ENCODE assay signal across 7 cellular contexts in the genomic region with DNA sequence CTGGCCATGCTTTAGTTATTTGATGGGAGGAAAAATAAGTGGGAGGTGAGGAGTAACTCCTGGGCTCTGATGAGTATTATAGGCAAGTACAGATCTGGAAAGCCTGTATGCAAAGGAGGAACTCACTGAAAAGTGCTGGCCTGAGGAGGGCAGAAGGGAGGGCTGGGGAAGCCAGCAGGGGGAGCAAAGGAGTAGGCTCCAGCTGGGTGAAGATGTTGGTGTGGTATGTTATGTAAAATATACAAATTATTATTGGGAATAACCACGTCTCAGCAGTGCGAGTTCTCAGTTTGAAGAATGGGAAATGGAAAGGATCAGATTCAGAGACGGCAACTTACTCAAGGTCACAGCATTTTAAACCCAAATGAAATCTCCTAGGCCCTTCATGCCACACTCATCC. TPM values are rescaled to one million over a fixed set of nuclear protein-coding genes. Genes with fewer than 3 reads are reported as not detected.
A peak's percentile ranks its signal among the peaks of the same experiment; 100 is the strongest.
DNase-seq lines count a peak whose midpoint lies in the region; ATAC-seq, FAIRE-seq and TF ChIP-seq lines count a peak whose summit lies in the region.
"Not testable (repeated sequence)": the region's sequence is repeated elsewhere in the genome, so short reads cannot be mapped to it uniquely, and the experiment has no call there.

No MANE protein-coding gene starts in this region.

- H3K27ac Mint-ChIP-seq in activated CD8-positive, alpha-beta T cell treated with anti-CD3 and anti-CD28 coated beads, Interleukin-2, amount 10 ng/mL, durations not matched to agents 7 days and 5 days = not testable (repeated sequence)

- peak in 1 of 2 experiments; percentile 42; a peak in 3 of 4 replicates for TF ChIP-seq RAD21 in K562 (CRISPR knock-in tag; conservative IDR thresholded peaks at IDR 0.05 in 1 of 2, IDR thresholded peaks at IDR 0.05 in 1 of 2)

- in situ Hi-C loops in K562 (cut with MboI) = not testable (repeated sequence)

- TF ChIP-seq EP300 in K562 (IDR thresholded peaks at IDR 0.05; ENCODE audit: low read length); gastroesophageal sphincter (IDR thresholded peaks at IDR 0.05): not testable (repeated sequence)

- H3K4me3 Mint-ChIP-seq in activated CD8-positive, alpha-beta T cell treated with anti-CD3 and anti-CD28 coated beads, Interleukin-2, amount 10 ng/mL, durations not matched to agents 7 days and 5 days = not testable (repeated sequence)

- DNase-seq in GM10248 (ENCODE audit: extremely low spot score) = not testable (repeated sequence)
- DNase-seq in OCI-LY7 (ENCODE audit: low spot score) (peak; percentile 39), K562 (ENCODE audit: extremely low read depth in 1 of 4, low spot score in 3 of 4) (peak in 3 of 4 experiments; percentile 5 to 67 (median 12)), mucosa of gallbladder (ENCODE audit: low spot score) (peak; percentile 59)
- peak; percentile 73 for DNase-seq in activated CD8-positive, alpha-beta T cell treated with anti-CD3 and anti-CD28 coated beads, Interleukin-2, amount 10 ng/mL, durations not matched to agents 7 days and 5 days
- peak; percentile 70 to 71 for DNase-seq in stimulated activated CD4-positive, alpha-beta T cell treated with anti-CD3 and anti-CD28 coated beads, Interleukin-2, amount 100 ng/mL, for 24 hours

- not testable (repeated sequence) for H3K9me3 ChIP-seq in OCI-LY7 (ENCODE audit: low read length); K562 (replicated peaks; ENCODE audit: control insufficient read depth, insufficient read depth, low read depth, low read length); gastroesophageal sphincter

- intact Hi-C loops in OCI-LY7 (cut with micrococcal nuclease; ENCODE audit: unreplicated experiment); K562 (cut with micrococcal nuclease): not testable (repeated sequence)

- CTCF ChIA-PET in GM10248 (lab: Yijun Ruan, JAX); OCI-LY7 (lab: Charles Lee; ENCODE audit: unreplicated experiment); activated CD8-positive, alpha-beta T cell treated with anti-CD3 and anti-CD28 coated beads, Interleukin-2, amount 10 ng/mL, durations not matched to agents 7 days and 5 days (lab: Charles Lee); K562 (lab: Yijun Ruan, JAX; ENCODE audit: low intra/inter-chr PET ratio): not testable (repeated sequence)

- WGBS in K562 (ENCODE audit: insufficient coverage, low coverage, missing lambda C conversion rate) = 16% methylated on average over 3 of the region's 3 CpGs
- WGBS in gastroesophageal sphincter (ENCODE audit: low coverage in 1 of 2), 2 donors = 42 to 44% methylated on average over 3 of the region's 3 CpGs

- not testable (repeated sequence) for H3K27me3 ChIP-seq in K562 (ENCODE audit: control insufficient read depth in 2 of 2, insufficient read depth in 2 of 2, low read length in 2 of 2); gastroesophageal sphincter

- H2AFZ ChIP-seq in OCI-LY7 (ENCODE audit: low read length); K562 (ENCODE audit: low read depth, low read length): not testable (repeated sequence)

- H3K4me2 ChIP-seq in OCI-LY7 (ENCODE audit: low read length); K562 (ENCODE audit: insufficient read depth, low read length): not testable (repeated sequence)

- H3K27ac ChIP-seq in OCI-LY7 (ENCODE audit: low read depth, low read length, poor library complexity, severe bottlenecking); K562 (ENCODE audit: extremely low read depth, low read depth, low read length); gastroesophageal sphincter: not testable (repeated sequence)

- not testable (repeated sequence) for H3K4me3 ChIP-seq in OCI-LY7 (ENCODE audit: low read depth, low read length, poor library complexity, severe bottlenecking); K562; gastroesophageal sphincter

- not testable (repeated sequence) for H3K79me2 ChIP-seq in OCI-LY7 (ENCODE audit: insufficient read depth, low read depth, low read length)
- peaks cover 18% of the 10 kb centered on the region for H3K79me2 ChIP-seq in K562 (ENCODE audit: control insufficient read depth, insufficient read depth, low read length)

- not testable (repeated sequence) for H3K27me3 Mint-ChIP-seq in activated CD8-positive, alpha-beta T cell treated with anti-CD3 and anti-CD28 coated beads, Interleukin-2, amount 10 ng/mL, durations not matched to agents 7 days and 5 days (ENCODE audit: low read depth)

- H3K9me2 ChIP-seq in OCI-LY7 (ENCODE audit: insufficient read depth, low read length) = not testable (repeated sequence)

- H4K20me1 ChIP-seq in OCI-LY7 (ENCODE audit: insufficient read depth, low read length); K562 (replicated peaks; ENCODE audit: control insufficient read depth, insufficient read depth, low read length): not testable (repeated sequence)

- ATAC-seq in activated CD8-positive, alpha-beta T cell treated with anti-CD3 and anti-CD28 coated beads, Interleukin-2, amount 10 ng/mL, durations not matched to agents 7 days and 5 days; K562; gastroesophageal sphincter: not testable (repeated sequence)

- not testable (repeated sequence) for FAIRE-seq in K562 (lab: Jason Lieb, UNC)

- not testable (repeated sequence) for H3K4me1 ChIP-seq in OCI-LY7 (ENCODE audit: insufficient read depth, low read length, poor library complexity, severe bottlenecking); K562 (replicated peaks in 1 of 2; ENCODE audit: control insufficient read depth in 2 of 2, insufficient read depth in 2 of 2, low read length in 2 of 2)
- peaks cover 0 to 39% (median 0%) of the 10 kb centered on the region in 3 donors for H3K4me1 ChIP-seq in gastroesophageal sphincter

- POLR2A ChIA-PET in GM10248 (lab: Yijun Ruan, JAX); OCI-LY7 (lab: Charles Lee); activated CD8-positive, alpha-beta T cell treated with anti-CD3 and anti-CD28 coated beads, Interleukin-2, amount 10 ng/mL, durations not matched to agents 7 days and 5 days (lab: Charles Lee); K562 (lab: Yijun Ruan, JAX): not testable (repeated sequence)

- not testable (repeated sequence) for H3K9ac ChIP-seq in K562 (ENCODE audit: insufficient read depth in 1 of 2, low read depth in 2 of 2, low read length in 2 of 2)

- not testable (repeated sequence) for H3K9me1 ChIP-seq in K562 (ENCODE audit: control insufficient read depth, insufficient read depth, low read length)

- peaks cover 32% of the 10 kb centered on the region for H3K4me1 Mint-ChIP-seq in activated CD8-positive, alpha-beta T cell treated with anti-CD3 and anti-CD28 coated beads, Interleukin-2, amount 10 ng/mL, durations not matched to agents 7 days and 5 days (ENCODE audit: low read depth)

- BruUV-seq in OCI-LY7 (replicated peaks; lab: Mats Ljungman, UMichigan); K562 (replicated peaks; lab: Mats Ljungman, UMichigan): not testable (repeated sequence)

- not testable (repeated sequence) for H3K36me3 ChIP-seq in OCI-LY7 (ENCODE audit: insufficient read depth, low read length); K562 (ENCODE audit: control insufficient read depth, insufficient read depth, low read length); gastroesophageal sphincter

- TF ChIP-seq POLR2A in K562 (conservative IDR thresholded peaks at IDR 0.05); gastroesophageal sphincter (IDR thresholded peaks at IDR 0.05): not testable (repeated sequence)

- H3K9me3 Mint-ChIP-seq in activated CD8-positive, alpha-beta T cell treated with anti-CD3 and anti-CD28 coated beads, Interleukin-2, amount 10 ng/mL, durations not matched to agents 7 days and 5 days (ENCODE audit: insufficient read depth) = not testable (repeated sequence)

- H3K36me3 Mint-ChIP-seq in activated CD8-positive, alpha-beta T cell treated with anti-CD3 and anti-CD28 coated beads, Interleukin-2, amount 10 ng/mL, durations not matched to agents 7 days and 5 days (ENCODE audit: low read depth) = not testable (repeated sequence)

- TF ChIP-seq CTCF in GM10248 (IDR thresholded peaks at IDR 0.05; ENCODE audit: control extremely low read depth, extremely low read depth, low read depth, missing control alignments) = peak; percentile 57
- peak; percentile 58 for TF ChIP-seq CTCF in OCI-LY7 (conservative IDR thresholded peaks at IDR 0.05; ENCODE audit: low read length)
- peak; percentile 38 to 47 (median 39); a peak in 5 of 6 replicates for TF ChIP-seq CTCF in K562 (IDR thresholded peaks at IDR 0.05 in 2 of 3, conservative IDR thresholded peaks at IDR 0.05 in 1 of 3; ENCODE audit: insufficient read depth in 2 of 3, low read depth in 1 of 3, low read length in 3 of 3)
- TF ChIP-seq CTCF in gastroesophageal sphincter (IDR thresholded peaks at IDR 0.05) = peak in 3 of 4 experiments; percentile 33 to 47 (median 41)

RNA-seq across cellular contexts. Expression of a gene that starts 39.9 kb away (rescaled TPM):
- total RNA-seq in OCI-LY7 (2014; rRNA removed; shearing (Covaris generic)) = 14.0 and 25.8 TPM in 2 replicates
- total RNA-seq in OCI-LY7 (2022) = 25.2 and 26.3 TPM in 2 replicates
- total RNA-seq in activated CD8-positive, alpha-beta T cell treated with anti-CD3 and anti-CD28 coated beads, Interleukin-2, amount 10 ng/mL, durations not matched to agents 7 days and 5 days = 10 to 100 TPM; 12.0 to 12.5 TPM
- 27.6 and 50.6 TPM in 2 replicates for total RNA-seq in K562 (2011; cell fraction: chromatin; rRNA removed; ENCODE audit: low replicate concordance)
- total RNA-seq in K562 (2011; cell fraction: nucleolus; rRNA removed) = 20.1 and 30.2 TPM in 2 replicates
- total RNA-seq in K562 (2011; cell fraction: nucleoplasm; rRNA removed) = 34.0 and 48.6 TPM in 2 replicates
- total RNA-seq in K562 (2014; rRNA removed) = 2.2 and 3.5 TPM in 2 replicates
- total RNA-seq in K562 (2014; rRNA removed; fragmentation: Illumina TruSeq; extraction: Trizol) = 2.1 and 3.2 TPM in 2 replicates
- 3.4 and 4.8 TPM in 2 replicates for total RNA-seq in K562 (2015; rRNA removed; fragmentation: Illumina TruSeq; extraction: Trizol)
- total RNA-seq in K562 (2021) = 3.2 and 4.2 TPM in 2 replicates
- 5.3 and 5.8 TPM in 2 replicates for polyA plus RNA-seq in K562 (2011; rRNA removed)
- polyA plus RNA-seq in K562 (2011; cell fraction: cytosol; rRNA removed) = 4.7 and 5.1 TPM in 2 replicates
- 21.7 and 27.2 TPM in 2 replicates for polyA plus RNA-seq in K562 (2011; cell fraction: nucleus; rRNA removed)
- polyA plus RNA-seq in K562 (2012) = 3.2 and 6.6 TPM in 2 replicates
- 2.8 and 4.7 TPM in 2 replicates for polyA plus RNA-seq in K562 (2014; fragmentation: Illumina TruSeq; extraction: Trizol)
- polyA plus RNA-seq in K562 (2014; fragmentation: Nextera tagmentation; extraction: Ambion mirVana) = under 1 TPM; 0.27 to 0.34 TPM
- 3.0 and 5.1 TPM in 2 replicates for polyA plus RNA-seq in K562 (2014; rRNA removed)
- 7.4 and 9.2 TPM in 2 replicates for polyA minus RNA-seq in K562 (2011; rRNA and poly(A)+ RNA removed)
- 1.3 TPM in 1 of 2 replicates, not detected in the other for polyA minus RNA-seq in K562 (2011; cell fraction: cytosol; rRNA and poly(A)+ RNA removed)
- 10.0 and 11.8 TPM in 2 replicates for polyA minus RNA-seq in K562 (2011; cell fraction: nucleus; rRNA and poly(A)+ RNA removed)
- 10 to 100 TPM in 3 of 4 donors, 1 to 10 TPM in 1; 3.0 to 19.9 (median 14.1) TPM for total RNA-seq in gastroesophageal sphincter
- total RNA-seq in mucosa of gallbladder = 28.9 TPM
